Comparison of ENCODE assay signal across 9 cellular contexts in the genomic region with DNA sequence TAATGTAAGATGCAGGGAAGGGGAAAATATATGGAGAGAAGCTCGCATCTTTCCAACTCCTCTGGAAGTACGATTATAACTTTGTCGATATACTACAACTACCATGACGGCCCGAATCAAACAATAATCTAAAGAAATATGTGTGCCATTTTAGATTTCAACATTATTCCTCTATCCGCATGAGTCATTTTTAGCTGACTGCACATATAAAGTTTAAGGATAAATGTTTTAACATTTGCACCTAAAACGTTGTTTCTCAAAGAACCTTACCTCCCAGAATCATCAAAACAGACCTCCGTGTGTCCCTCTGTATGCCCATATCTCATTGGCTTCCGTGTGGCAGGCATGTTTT. TPM values are rescaled to one million over a fixed set of nuclear protein-coding genes. Genes with fewer than 3 reads are reported as not detected.
DNase-seq lines count a peak whose midpoint lies in the region; ATAC-seq, FAIRE-seq and TF ChIP-seq lines count a peak whose summit lies in the region.
"Had no signal": no experiment of that assay in that cellular context is flagged by ENCODE, and none has a peak within 500 bp of the region (broad histone marks: within the 10 kb centered on the region; RNA-seq: fewer than 3 reads in every experiment).

No MANE protein-coding gene starts in this region.

- H3K27ac Mint-ChIP-seq in activated T-helper 17 cell treated with anti-CD3 and anti-CD28 coated beads, Interleukin-2, amount 50 U/mL, for 72 hours, result peak overlapping the region; percentile 89

- H3K79me2 ChIP-seq in SK-N-SH (ENCODE audit: insufficient read depth) (peaks cover 77% of the 10 kb centered on the region), keratinocyte (ENCODE audit: control insufficient read depth, insufficient read depth, low read length) (peaks cover 68% of the 10 kb centered on the region)

- H3K36me3 ChIP-seq in SK-N-SH (replicated peaks in 1 of 2; ENCODE audit: control insufficient read depth in 1 of 2, insufficient read depth in 2 of 2, low read length in 1 of 2) (peaks cover 5% of the 10 kb centered on the region in 2 experiments), keratinocyte (ENCODE audit: control insufficient read depth in 2 of 2, extremely low read depth in 1 of 2, insufficient read depth in 2 of 2, low read length in 2 of 2) (no peaks in the 10 kb centered on the region)

- no peaks in the 10 kb centered on the region for H3K9me3 Mint-ChIP-seq in activated T-helper 17 cell treated with anti-CD3 and anti-CD28 coated beads, Interleukin-2, amount 50 U/mL, for 72 hours

- H3K27me3 ChIP-seq in SK-N-SH (ENCODE audit: insufficient read depth) (no peaks in the 10 kb centered on the region), keratinocyte (ENCODE audit: control insufficient read depth, extremely low read depth, insufficient read depth, low read length) (no peaks in the 10 kb centered on the region)

- peak overlapping the region; percentile 87 for H3K4me2 ChIP-seq in SK-N-SH
- peak overlapping the region; percentile 97 for H3K4me2 ChIP-seq in keratinocyte (ENCODE audit: control insufficient read depth, extremely low read depth, insufficient read depth, low read depth, low read length)

- TF ChIP-seq CTCF in SK-N-SH (IDR thresholded peaks at IDR 0.05) (no peak), keratinocyte (optimal IDR thresholded peaks at IDR 0.05 in 1 of 3, IDR thresholded peaks at IDR 0.05 in 1 of 3, conservative IDR thresholded peaks at IDR 0.05 in 1 of 3; ENCODE audit: extremely low read depth in 1 of 3, insufficient read depth in 2 of 3, low read length in 3 of 3) (no peak)

- H3K27ac ChIP-seq in SK-N-SH (ENCODE audit: low read depth in 2 of 2, low read length in 1 of 2), result peak overlapping the region; percentile 78 to 84
- H3K27ac ChIP-seq in keratinocyte (ENCODE audit: control insufficient read depth, insufficient read depth, low read length), result peak overlapping the region; percentile 96
- peak overlapping the region; percentile 52 for H3K27ac ChIP-seq in substantia nigra (ENCODE audit: low read depth, low read length, poor library complexity, severe bottlenecking)

- H3K4me3 ChIP-seq in SK-N-SH (ENCODE audit: low read depth in 2 of 2, low read length in 1 of 2) (peak overlapping the region; percentile 69 to 73), keratinocyte (ENCODE audit: control insufficient read depth in 2 of 3, extremely low read depth in 1 of 3, insufficient read depth in 2 of 3, low read depth in 1 of 3, low read length in 3 of 3) (peak overlapping the region; percentile 81 to 98 (median 86))

- no peak for DNase-seq in SK-N-SH
- no peak for DNase-seq in keratinocyte (ENCODE audit: low read depth, low spot score)
- no peak for DNase-seq in substantia nigra (lab: John Stamatoyannopoulos, UW)
- no peak for DNase-seq in GOT3 (lab: John Stamatoyannopoulos, UW)
- no peak for DNase-seq in GF-D8 (lab: John Stamatoyannopoulos, UW)

- no peaks in the 10 kb centered on the region for H3K9me2 ChIP-seq in SK-N-SH

- peak overlapping the region; percentile 93 for H2AFZ ChIP-seq in SK-N-SH (ENCODE audit: low read depth)
- peak overlapping the region; percentile 99 for H2AFZ ChIP-seq in keratinocyte (ENCODE audit: control insufficient read depth, low read length)

- no peak for TF ChIP-seq RAD21 in SK-N-SH (IDR thresholded peaks at IDR 0.05; ENCODE audit: low read length)

- CTCF ChIA-PET in SK-N-SH (lab: Yijun Ruan, JAX), result interaction anchor here (1.0 to 7.0 kb wide), 7 partner anchors 10 to 463 kb away, joined by 3 to 40 read pairs (median 3); partner anchors contain the start of genes MAPK1IP1L and SAMD4A

- no peaks in the 10 kb centered on the region for H3K9me3 ChIP-seq in SK-N-SH
- H3K9me3 ChIP-seq in keratinocyte (ENCODE audit: control insufficient read depth, low read depth, low read length), result no peaks in the 10 kb centered on the region

- no peaks in the 10 kb centered on the region for H3F3A ChIP-seq in SK-N-SH (replicated peaks; ENCODE audit: insufficient read depth)

- H3K4me3 Mint-ChIP-seq in activated T-helper 17 cell treated with anti-CD3 and anti-CD28 coated beads, Interleukin-2, amount 50 U/mL, for 72 hours, result peak overlapping the region; percentile 93

- H3K9me1 ChIP-seq in keratinocyte (ENCODE audit: control insufficient read depth, extremely low read depth, insufficient read depth, low read length), result peaks cover 2% of the 10 kb centered on the region

- ATAC-seq in SK-N-SH treated with all-trans-retinoic acid at 6 μM for 48 hours (no peak), HG02763 (IDR thresholded peaks at IDR 0.05; ENCODE audit: unreplicated experiment) (no peak)
- no peak for ATAC-seq in activated T-helper 17 cell treated with anti-CD3 and anti-CD28 coated beads, Interleukin-2, amount 50 U/mL, for 72 hours (replicated peaks)

- no peak for TF ChIP-seq EP300 in SK-N-SH (IDR thresholded peaks at IDR 0.05; ENCODE audit: borderline replicate concordance in 1 of 2, low read depth in 1 of 2, low read length in 1 of 2)

- dilution Hi-C loops in keratinocyte (cut with MboI; ENCODE audit: extremely low pct_ligation_motif_present, low sequenced_read_pairs), result no loop called here

- H3K4me1 Mint-ChIP-seq in activated T-helper 17 cell treated with anti-CD3 and anti-CD28 coated beads, Interleukin-2, amount 50 U/mL, for 72 hours, result peaks cover 26% of the 10 kb centered on the region

- H3K4me1 ChIP-seq in SK-N-SH (ENCODE audit: control insufficient read depth in 1 of 2, insufficient read depth in 2 of 2, low read depth in 1 of 2, low read length in 1 of 2) (peaks cover 13 to 19% of the 10 kb centered on the region in 2 experiments; a peak in 3 of 4 replicates), keratinocyte (ENCODE audit: control insufficient read depth, extremely low read depth, insufficient read depth, low read length) (peaks cover 19% of the 10 kb centered on the region)

- no peaks in the 10 kb centered on the region for H3K27me3 Mint-ChIP-seq in activated T-helper 17 cell treated with anti-CD3 and anti-CD28 coated beads, Interleukin-2, amount 50 U/mL, for 72 hours

- H4K20me1 ChIP-seq in SK-N-SH (ENCODE audit: insufficient read depth) (peaks cover 31% of the 10 kb centered on the region), keratinocyte (ENCODE audit: control insufficient read depth, extremely low read depth, insufficient read depth, low read length) (no peaks in the 10 kb centered on the region)

- POLR2A ChIA-PET in SK-N-SH (lab: Yijun Ruan, JAX), result interaction anchor here (0.8 to 3.0 kb wide), 7 partner anchors 11 to 461 kb away, joined by 3 to 32 read pairs (median 5); partner anchors contain the start of gene MAPK1IP1L

- no peak for FAIRE-seq in keratinocyte (lab: Jason Lieb, UNC)
- FAIRE-seq: frontal cortex had no signal

- H3K36me3 Mint-ChIP-seq in activated T-helper 17 cell treated with anti-CD3 and anti-CD28 coated beads, Interleukin-2, amount 50 U/mL, for 72 hours (ENCODE audit: low read depth), result peaks cover 47% of the 10 kb centered on the region

- H3K9ac ChIP-seq in SK-N-SH (peak overlapping the region; percentile 94), keratinocyte (ENCODE audit: control insufficient read depth, extremely low read depth, insufficient read depth, low read length) (peak overlapping the region; percentile 96)

- 2% methylated on average over 9 of the region's 9 CpGs for WGBS in SK-N-SH (ENCODE audit: low lambda C conversion rate)

TF ChIP-seq in SK-N-SH, 30 proteins besides CTCF, POLR2A, EP300 and RAD21 (continues in another document):
- no peak for TF ChIP-seq TCF12 (IDR thresholded peaks at IDR 0.05)

TF ChIP-seq in SK-N-SH treated with all-trans-retinoic acid at 6 μM for 48 hours, 23 proteins besides CTCF, POLR2A, EP300 and RAD21 (continues in another document):
- no peak for TF ChIP-seq ESRRG (CRISPR knock-in tag; IDR thresholded peaks at IDR 0.05)

RNA-seq across cellular contexts. Expression of gene WDHD1, which starts 0.5 kb away (rescaled TPM):
- polyA plus RNA-seq in SK-N-SH (2012; rRNA removed), result 2.9 and 3.6 TPM in 2 replicates
- 4.5 and 4.9 TPM in 2 replicates for polyA plus RNA-seq in SK-N-SH (2012; cell fraction: cytosol; rRNA removed)
- polyA plus RNA-seq in SK-N-SH (2012; cell fraction: nucleus; rRNA removed), result 1.4 and 3.0 TPM in 2 replicates
- 10 to 100 TPM; 39.9 to 60.0 TPM for total RNA-seq in activated T-helper 17 cell treated with anti-CD3 and anti-CD28 coated beads, Interleukin-2, amount 50 U/mL, for 72 hours
- polyA plus RNA-seq in keratinocyte, result 4.8 to 13.0 TPM (median 7.4 TPM) in 3 replicates
- polyA plus RNA-seq in keratinocyte (2011; ENCODE audit: low read depth), result 8.1 TPM
- 2.9 and 5.6 TPM in 2 replicates for polyA plus RNA-seq in keratinocyte (2011; cell fraction: cytosol; rRNA removed)
- polyA plus RNA-seq in keratinocyte (2011; cell fraction: nucleus; rRNA removed), result 4.9 and 6.5 TPM in 2 replicates
- polyA plus RNA-seq in keratinocyte (2012; ENCODE audit: low replicate concordance), result 2.1 and 7.5 TPM in 2 replicates
- 3.4 to 18.2 TPM (median 6.3 TPM) in 3 replicates for polyA minus RNA-seq in keratinocyte
- polyA minus RNA-seq in keratinocyte (2011; cell fraction: cytosol; rRNA and poly(A)+ RNA removed), result 2.9 TPM
- 3.7 and 11.9 TPM in 2 replicates for polyA minus RNA-seq in keratinocyte (2011; cell fraction: nucleus; rRNA and poly(A)+ RNA removed)

RNA-seq across cellular contexts. Expression of gene SOCS4, which starts 0.6 kb away (rescaled TPM):
- polyA plus RNA-seq in SK-N-SH (2012; rRNA removed), result 2.2 and 3.2 TPM in 2 replicates
- 3.5 and 3.9 TPM in 2 replicates for polyA plus RNA-seq in SK-N-SH (2012; cell fraction: cytosol; rRNA removed)
- 2.2 and 5.0 TPM in 2 replicates for polyA plus RNA-seq in SK-N-SH (2012; cell fraction: nucleus; rRNA removed)
- total RNA-seq in activated T-helper 17 cell treated with anti-CD3 and anti-CD28 coated beads, Interleukin-2, amount 50 U/mL, for 72 hours, result 10 to 100 TPM; 17.5 to 36.5 TPM
- 6.9 to 14.1 TPM (median 10.7 TPM) in 3 replicates for polyA plus RNA-seq in keratinocyte
- 7.1 TPM for polyA plus RNA-seq in keratinocyte (2011; ENCODE audit: low read depth)
- polyA plus RNA-seq in keratinocyte (2011; cell fraction: cytosol; rRNA removed), result 4.4 and 8.4 TPM in 2 replicates
- 13.8 and 18.3 TPM in 2 replicates for polyA plus RNA-seq in keratinocyte (2011; cell fraction: nucleus; rRNA removed)
- polyA plus RNA-seq in keratinocyte (2012; ENCODE audit: low replicate concordance), result 7.2 and 10.6 TPM in 2 replicates
- 4.7 to 15.3 TPM (median 8.5 TPM) in 3 replicates for polyA minus RNA-seq in keratinocyte
- 9.0 TPM for polyA minus RNA-seq in keratinocyte (2011; cell fraction: cytosol; rRNA and poly(A)+ RNA removed)
- 7.4 and 16.1 TPM in 2 replicates for polyA minus RNA-seq in keratinocyte (2011; cell fraction: nucleus; rRNA and poly(A)+ RNA removed)

RNA-seq across cellular contexts. Expression of gene MAPK1IP1L, which starts 25.0 kb away (rescaled TPM):
- polyA plus RNA-seq in SK-N-SH (2012; rRNA removed), result 105 and 129 TPM in 2 replicates
- 58.3 and 77.1 TPM in 2 replicates for polyA plus RNA-seq in SK-N-SH (2012; cell fraction: cytosol; rRNA removed)
- 74.0 and 90.8 TPM in 2 replicates for polyA plus RNA-seq in SK-N-SH (2012; cell fraction: nucleus; rRNA removed)
- total RNA-seq in activated T-helper 17 cell treated with anti-CD3 and anti-CD28 coated beads, Interleukin-2, amount 50 U/mL, for 72 hours, result 100 to 1,000 TPM; 106 to 114 TPM
- polyA plus RNA-seq in keratinocyte, result 48.5 to 114 TPM (median 53.0 TPM) in 3 replicates
- polyA plus RNA-seq in keratinocyte (2011; ENCODE audit: low read depth), result 11.3 TPM
- 81.8 and 103 TPM in 2 replicates for polyA plus RNA-seq in keratinocyte (2011; cell fraction: cytosol; rRNA removed)
- 84.0 and 134 TPM in 2 replicates for polyA plus RNA-seq in keratinocyte (2011; cell fraction: nucleus; rRNA removed)
- 43.0 and 57.7 TPM in 2 replicates for polyA plus RNA-seq in keratinocyte (2012; ENCODE audit: low replicate concordance)
- 170 to 503 TPM (median 289 TPM) in 3 replicates for polyA minus RNA-seq in keratinocyte
- polyA minus RNA-seq in keratinocyte (2011; cell fraction: cytosol; rRNA and poly(A)+ RNA removed), result 245 TPM
- 43.7 and 61.0 TPM in 2 replicates for polyA minus RNA-seq in keratinocyte (2011; cell fraction: nucleus; rRNA and poly(A)+ RNA removed)
